In genomic region chr15:39874890-39875549, GRCh38 we compare ENCODE assay signal across 9 cellular contexts. TPM values are rescaled to one million over a fixed set of nuclear protein-coding genes. Genes with fewer than 3 reads are reported as not detected.
A peak's percentile ranks its signal among the peaks of the same experiment; 100 is the strongest.
DNase-seq lines count a peak whose midpoint lies in the region; ATAC-seq, FAIRE-seq and TF ChIP-seq lines count a peak whose summit lies in the region.
"Had no signal": no experiment of that assay in that cellular context is flagged by ENCODE, and none has a peak within 500 bp of the region (broad histone marks: within the 10 kb centered on the region; RNA-seq: fewer than 3 reads in every experiment).

No MANE protein-coding gene starts in this region.

- H3K9me3 ChIP-seq in SU-DHL-6 (ENCODE audit: insufficient read depth, low read length): no peaks in the 10 kb centered on the region
- H3K9me3 ChIP-seq in fibroblast of lung (ENCODE audit: control insufficient read depth, insufficient read depth, low read depth, low read length): no peaks in the 10 kb centered on the region
- no peaks in the 10 kb centered on the region for H3K9me3 ChIP-seq in small intestine (ENCODE audit: control insufficient read depth, low read depth)

- no peak for FAIRE-seq in small intestine (lab: Jason Lieb, UNC)
- FAIRE-seq: TTC549 had no signal

- H3K4me2 ChIP-seq in SU-DHL-6 (ENCODE audit: low read depth, low read length, poor library complexity, severe bottlenecking) (no peak overlapping the region), fibroblast of lung (ENCODE audit: extremely low read depth, insufficient read depth, low read length) (no peak overlapping the region)

- no peaks in the 10 kb centered on the region for H3K9me2 ChIP-seq in SU-DHL-6 (replicated peaks; ENCODE audit: insufficient read depth, low read length)

- H3K27ac ChIP-seq in SU-DHL-6 (ENCODE audit: low read depth, low read length) (no peak overlapping the region), fibroblast of lung (ENCODE audit: insufficient read depth, low read length) (no peak overlapping the region), small intestine (ENCODE audit: low read depth in 1 of 2, low read length in 1 of 2) (no peak overlapping the region)

- no peaks in the 10 kb centered on the region for H4K20me1 ChIP-seq in SU-DHL-6 (ENCODE audit: low read depth, low read length)
- H4K20me1 ChIP-seq in fibroblast of lung (ENCODE audit: control insufficient read depth, extremely low read depth, insufficient read depth, low read length): no peaks in the 10 kb centered on the region

- H3F3A ChIP-seq in SU-DHL-6 (ENCODE audit: insufficient read depth): no peaks in the 10 kb centered on the region

- H3K27me3 ChIP-seq in SU-DHL-6 (ENCODE audit: low read length) (no peaks in the 10 kb centered on the region), fibroblast of lung (ENCODE audit: control insufficient read depth, insufficient read depth, low read length) (no peaks in the 10 kb centered on the region), small intestine (ENCODE audit: control insufficient read depth in 2 of 2, insufficient read depth in 2 of 2, low read length in 2 of 2) (no peaks in the 10 kb centered on the region)

- H3K4me1 ChIP-seq in fibroblast of lung (ENCODE audit: control insufficient read depth, extremely low read depth, insufficient read depth, low read length): peaks cover 5% of the 10 kb centered on the region
- no peaks in the 10 kb centered on the region for H3K4me1 ChIP-seq in small intestine (ENCODE audit: control insufficient read depth in 2 of 2, insufficient read depth in 1 of 2, low read depth in 1 of 2, low read length in 1 of 2)

- H2AFZ ChIP-seq in SU-DHL-6 (ENCODE audit: low read depth, low read length, severe bottlenecking) (no peak overlapping the region), fibroblast of lung (ENCODE audit: low read length) (no peak overlapping the region)

- peak; percentile 5 for DNase-seq in DMS79 treated with DMSO at 0.1 percent for 48 hours (lab: John Stamatoyannopoulos, UW)
- DNase-seq in DMS79 (lab: John Stamatoyannopoulos, UW): no peak
- peak; percentile 17 for DNase-seq in HuH-7 (ENCODE audit: low spot score)
- DNase-seq in fibroblast of lung (ENCODE audit: low read depth in 2 of 2): peak; percentile 19 to 65
- peak; percentile 31 for DNase-seq in small intestine
- no peak for DNase-seq in ureter (ENCODE audit: low spot score)

- ATAC-seq in HG02852 (IDR thresholded peaks at IDR 0.05; ENCODE audit: unreplicated experiment): no peak

- TF ChIP-seq CTCF in SU-DHL-6 (IDR thresholded peaks at IDR 0.05; ENCODE audit: insufficient read depth, low read length, poor library complexity, severe bottlenecking): peak; percentile 56
- TF ChIP-seq CTCF in fibroblast of lung (conservative IDR thresholded peaks at IDR 0.05 in 1 of 2, IDR thresholded peaks at IDR 0.05 in 1 of 2; ENCODE audit: low read depth in 1 of 2, low read length in 2 of 2): peak; percentile 61 to 70

- H3K36me3 ChIP-seq in SU-DHL-6 (ENCODE audit: low read length) (no peaks in the 10 kb centered on the region), fibroblast of lung (ENCODE audit: control insufficient read depth, insufficient read depth, low read length) (no peaks in the 10 kb centered on the region), small intestine (ENCODE audit: control insufficient read depth in 2 of 2, insufficient read depth in 2 of 2, low read length in 2 of 2) (no peaks in the 10 kb centered on the region)

- H3K4me3 ChIP-seq in SU-DHL-6 (ENCODE audit: insufficient read depth, low read length, poor library complexity, severe bottlenecking): no peak overlapping the region
- H3K4me3 ChIP-seq in fibroblast of lung (replicated peaks in 1 of 4; ENCODE audit: control extremely low read depth in 1 of 4, insufficient read depth in 1 of 4, low read depth in 3 of 4, low read length in 4 of 4): no peak overlapping the region
- no peak overlapping the region for H3K4me3 ChIP-seq in small intestine (ENCODE audit: low read depth in 1 of 2, low read length in 2 of 2)

- no peaks in the 10 kb centered on the region for H3K79me2 ChIP-seq in SU-DHL-6 (ENCODE audit: insufficient read depth, low read length)
- H3K79me2 ChIP-seq in fibroblast of lung (ENCODE audit: control insufficient read depth, insufficient read depth, low read length): peaks cover 73% of the 10 kb centered on the region

- H3K9ac ChIP-seq in SU-DHL-6 (ENCODE audit: low read length) (no peak overlapping the region), fibroblast of lung (ENCODE audit: insufficient read depth, low read length) (no peak overlapping the region)

- 56 to 64% (median 60%) methylated on average over 9 of the region's 9 CpGs for WGBS in small intestine, 3 donors

RNA-seq across cellular contexts. Expression of gene GPR176, which starts 45.0 kb away (rescaled TPM):
- 79.6 and 179 TPM in 2 replicates for total RNA-seq in fibroblast of lung
- 99.9 and 124 TPM in 2 replicates for polyA plus RNA-seq in fibroblast of lung
- polyA plus RNA-seq in fibroblast of lung (2012): 92.3 and 114 TPM in 2 replicates
- polyA minus RNA-seq in fibroblast of lung (ENCODE audit: low replicate concordance): 671 and 740 TPM in 2 replicates
- polyA plus RNA-seq in small intestine: 1 to 10 TPM in 1 of 3 donors, under 1 TPM in 1, not detected in 1; 0.54 to 3.3 TPM
- 1.7 TPM for total RNA-seq in ureter

RNA-seq across cellular contexts. Expression of gene EIF2AK4, which starts 58.9 kb away (rescaled TPM):
- total RNA-seq in fibroblast of lung: 59.8 and 97.4 TPM in 2 replicates
- 78.0 and 88.4 TPM in 2 replicates for polyA plus RNA-seq in fibroblast of lung
- 51.6 and 58.9 TPM in 2 replicates for polyA plus RNA-seq in fibroblast of lung (2012)
- polyA minus RNA-seq in fibroblast of lung (ENCODE audit: low replicate concordance): 69.7 and 77.2 TPM in 2 replicates
- 10 to 100 TPM; 12.4 to 19.9 (median 13.0) TPM for polyA plus RNA-seq in small intestine
- 34.2 TPM for total RNA-seq in ureter

Comparison
In these comparisons a context has a peak if more than half of its experiments do, and no peak if none do; other contexts are left out.
1. DNase-seq: peak in DMS79 treated with DMSO at 0.1 percent for 48 hours (single experiment), HuH-7 (single experiment), fibroblast of lung (2 of 2) and small intestine (single experiment); none in DMS79 (single experiment) and ureter (single experiment).
2. RNA of gene GPR176, which starts 45.0 kb away (total RNA-seq): 79.6 to 179 TPM in fibroblast of lung; 1.7 TPM in ureter (single experiment); every median in the first group is over 10 times any median in the second.